In the genomic region with DNA sequence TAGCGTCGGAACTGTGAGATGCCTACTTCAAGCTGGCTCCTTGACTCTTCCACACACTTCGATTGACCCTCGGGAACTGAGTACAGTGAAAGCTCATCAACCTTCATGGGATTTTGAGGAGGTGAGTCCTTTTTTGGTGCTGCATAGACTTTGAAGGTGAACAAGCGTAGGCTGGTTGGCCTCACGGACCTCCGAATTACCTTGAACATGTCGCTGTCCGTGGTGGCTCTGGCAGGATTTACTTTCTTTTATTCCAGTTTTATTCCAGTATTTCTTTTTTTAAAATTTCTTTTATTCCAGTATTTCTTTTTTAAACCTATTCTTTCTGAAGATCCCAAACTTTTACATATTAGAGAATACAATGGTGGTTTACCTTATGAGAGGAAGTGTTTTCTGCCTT, we compare ENCODE assay signal across 30 cellular contexts. TPM values are rescaled to one million over a fixed set of nuclear protein-coding genes. Genes with fewer than 3 reads are reported as not detected.
"Had no signal": no experiment of that assay in that cellular context is flagged by ENCODE, and none has a peak within 500 bp of the region (broad histone marks: within the 10 kb centered on the region; RNA-seq: fewer than 3 reads in every experiment).

No MANE protein-coding gene starts in this region.

- H3K9me3 ChIP-seq: SJCRH30 had no signal

- H3K4me3 ChIP-seq: SJCRH30 had no signal

- H3K36me3 ChIP-seq: brain microvascular endothelial cell, SJCRH30 had no signal

- H3K27ac ChIP-seq: brain microvascular endothelial cell, SJCRH30 had no signal

- H3K27me3 Mint-ChIP-seq: activated B cell treated with CpG ODN at 0.5 μM for 24 hours; activated CD4-positive, alpha-beta memory T cell treated with anti-CD3 and anti-CD28 coated beads for 36 hours; T-helper 17 cell had no signal

- H3K36me3 Mint-ChIP-seq: activated CD4-positive, alpha-beta memory T cell treated with anti-CD3 and anti-CD28 coated beads for 36 hours; activated naive CD4-positive, alpha-beta T cell treated with anti-CD3 and anti-CD28 coated beads, Interleukin-2, amount 50 U/mL, for 72 hours had no signal

- H3K4me3 Mint-ChIP-seq: activated B cell treated with CpG ODN at 0.5 μM for 24 hours; activated CD4-positive, alpha-beta memory T cell treated with anti-CD3 and anti-CD28 coated beads for 36 hours; activated CD4-positive, alpha-beta T cell treated with anti-CD3 and anti-CD28 coated beads, Interleukin-2, amount 10 ng/mL, durations not matched to agents 7 days and 5 days; activated naive CD8-positive, alpha-beta T cell treated with anti-CD3 and anti-CD28 coated beads, Interleukin-2, amount 50 U/mL, for 24 hours; activated T-cell treated with anti-CD3 and anti-CD28 coated beads, Interleukin-2, amount 50 U/mL, for 4 hours; T-helper 17 cell had no signal

- FAIRE-seq: astrocyte, TTC549 had no signal

- H3K27me3 ChIP-seq: brain microvascular endothelial cell, SJCRH30 had no signal

- H3K27ac Mint-ChIP-seq: activated B cell treated with CpG ODN at 0.5 μM for 24 hours; activated CD4-positive, alpha-beta memory T cell treated with anti-CD3 and anti-CD28 coated beads for 36 hours; activated CD4-positive, alpha-beta T cell treated with anti-CD3 and anti-CD28 coated beads, Interleukin-2, amount 10 ng/mL, durations not matched to agents 7 days and 5 days; activated naive CD4-positive, alpha-beta T cell treated with anti-CD3 and anti-CD28 coated beads, Interleukin-2, amount 50 U/mL, for 72 hours; activated naive CD8-positive, alpha-beta T cell treated with anti-CD3 and anti-CD28 coated beads, Interleukin-2, amount 50 U/mL, for 24 hours; T-helper 17 cell had no signal

- DNase-seq: activated B cell treated with CpG ODN at 0.5 μM for 24 hours; activated CD4-positive, alpha-beta memory T cell treated with anti-CD3 and anti-CD28 coated beads for 36 hours; activated CD4-positive, alpha-beta T cell treated with anti-CD3 and anti-CD28 coated beads, Interleukin-2, amount 10 ng/mL, durations not matched to agents 7 days and 5 days; activated CD8-positive, alpha-beta memory T cell treated with anti-CD3 and anti-CD28 coated beads for 24 hours; activated effector memory CD4-positive, alpha-beta T cell treated with anti-CD3 and anti-CD28 coated beads, Interleukin-2, amount 50 U/mL, for 16 hours; activated naive CD4-positive, alpha-beta T cell treated with Interleukin-2 at 50 U/mL for 16 hours; activated naive CD8-positive, alpha-beta T cell treated with anti-CD3 and anti-CD28 coated beads, Interleukin-2, amount 50 U/mL, for 24 hours; activated T-cell treated with anti-CD3 and anti-CD28 coated beads, Interleukin-2, amount 50 U/mL, for 4 hours; amygdala; brain microvascular endothelial cell; NCI-H1092; NCI-H1417; NCI-H1930; NCI-H2171 treated with DMSO at 0.1 percent for 48 hours; NCI-H226; NCI-H526 treated with DMSO at 0.1 percent for 48 hours; Right ventricle myocardium superior; RPMI8226; T-helper 17 cell; T-helper 9 cell had no signal

- H3K9me3 Mint-ChIP-seq: activated B cell treated with CpG ODN at 0.5 μM for 24 hours; activated CD4-positive, alpha-beta memory T cell treated with anti-CD3 and anti-CD28 coated beads for 36 hours; activated CD4-positive, alpha-beta T cell treated with anti-CD3 and anti-CD28 coated beads, Interleukin-2, amount 10 ng/mL, durations not matched to agents 7 days and 5 days; activated naive CD4-positive, alpha-beta T cell treated with anti-CD3 and anti-CD28 coated beads, Interleukin-2, amount 50 U/mL, for 72 hours; activated T-cell treated with anti-CD3 and anti-CD28 coated beads, Interleukin-2, amount 50 U/mL, for 4 hours had no signal

- H3K4me1 ChIP-seq: SJCRH30 had no signal

- H3K4me1 Mint-ChIP-seq: activated B cell treated with CpG ODN at 0.5 μM for 24 hours; activated CD4-positive, alpha-beta T cell treated with anti-CD3 and anti-CD28 coated beads, Interleukin-2, amount 10 ng/mL, durations not matched to agents 7 days and 5 days had no signal

- ATAC-seq: activated naive CD8-positive, alpha-beta T cell treated with anti-CD3 and anti-CD28 coated beads, Interleukin-2, amount 50 U/mL, for 24 hours; activated T-cell treated with anti-CD3 and anti-CD28 coated beads, Interleukin-2, amount 50 U/mL, for 4 hours; Panc1; T-helper 17 cell had no signal

RNA-seq across cellular contexts. Expression of a gene that starts 59.2 kb away (rescaled TPM):
- total RNA-seq: activated B cell treated with CpG ODN at 0.5 μM for 24 hours; activated CD4-positive, alpha-beta memory T cell treated with anti-CD3 and anti-CD28 coated beads for 36 hours; activated CD4-positive, alpha-beta T cell treated with anti-CD3 and anti-CD28 coated beads, Interleukin-2, amount 10 ng/mL, durations not matched to agents 7 days and 5 days; activated naive CD4-positive, alpha-beta T cell treated with anti-CD3 and anti-CD28 coated beads, Interleukin-2, amount 50 U/mL, for 72 hours; activated T-cell treated with anti-CD3 and anti-CD28 coated beads, Interleukin-2, amount 50 U/mL, for 4 hours; cardiac septum; cerebellum; MCF 10A; NCI-H460; OCI-LY7; Right ventricle myocardium superior; SJCRH30; T-helper 17 cell had no signal
